In genomic region chr2:48448274-48449061, GRCh38 we compare ENCODE assay signal across 8 cellular contexts. TPM values are rescaled to one million over a fixed set of nuclear protein-coding genes. Genes with fewer than 3 reads are reported as not detected.
DNase-seq lines count a peak whose midpoint lies in the region; ATAC-seq and TF ChIP-seq lines count a peak whose summit lies in the region.

No MANE protein-coding gene starts in this region.

- in situ Hi-C loops in GM13977 (cut with MboI; ENCODE audit: low pct_unique_long_range_greater_than_20kb, low sequenced_read_pairs, unreplicated experiment): no loop called here

- peaks cover 25% of the 10 kb centered on the region for H3K4me1 ChIP-seq in endocrine pancreas (ENCODE audit: control insufficient read depth, insufficient read depth, low read length)

- H3K4me3 ChIP-seq in endocrine pancreas (ENCODE audit: control insufficient read depth, insufficient read depth, low read length): peak overlapping the region; percentile 20

- TF ChIP-seq CTCF in GM13977 (IDR thresholded peaks at IDR 0.05; ENCODE audit: extremely low read depth, insufficient read depth, missing control alignments): no peak

- no peak for TF ChIP-seq POLR2A in GM18505 (IDR thresholded peaks at IDR 0.05; ENCODE audit: borderline replicate concordance, extremely low read depth, insufficient read depth, insufficient read length)

- ATAC-seq in GM18505 (IDR thresholded peaks at IDR 0.05; ENCODE audit: unreplicated experiment) (peak; percentile 63), HG02623 (IDR thresholded peaks at IDR 0.05; ENCODE audit: unreplicated experiment) (peak; percentile 53)

- DNase-seq in NOMO-1 treated with dmso at 0.1 percent for 144 hours (lab: John Stamatoyannopoulos, UW; ENCODE audit: unreplicated experiment) (peak; percentile 60), renal cortical epithelial cell (ENCODE audit: low read depth) (peak; percentile 82), GM13977 (ENCODE audit: low spot score) (no peak), germinal center (ENCODE audit: low spot score) (no peak)
- DNase-seq in stimulated activated CD4-positive, alpha-beta T cell treated with anti-CD3 and anti-CD28 coated beads, Interleukin-2, amount 100 ng/mL, for 24 hours: no peak

- H3K9ac ChIP-seq in endocrine pancreas (ENCODE audit: control insufficient read depth, insufficient read depth, low read length): no peak overlapping the region

- H3K27me3 ChIP-seq in endocrine pancreas (ENCODE audit: control insufficient read depth, insufficient read depth, low read length): no peaks in the 10 kb centered on the region

- no peaks in the 10 kb centered on the region for H3K9me3 ChIP-seq in endocrine pancreas (ENCODE audit: control insufficient read depth, low read length)

- H3K36me3 ChIP-seq in endocrine pancreas (ENCODE audit: control insufficient read depth, insufficient read depth, low read length): no peaks in the 10 kb centered on the region

RNA-seq across cellular contexts. Expression of gene PPP1R21, which starts 7.9 kb away (rescaled TPM):
- total RNA-seq in renal cortical epithelial cell: 24.0 and 49.9 TPM in 2 replicates

Comparison
In these comparisons a context has a peak if more than half of its experiments do, and no peak if none do; other contexts are left out.
1. DNase-seq: peak in NOMO-1 treated with dmso at 0.1 percent for 144 hours (single experiment) and renal cortical epithelial cell (single experiment); none in GM13977 (single experiment), stimulated activated CD4-positive, alpha-beta T cell treated with anti-CD3 and anti-CD28 coated beads, Interleukin-2, amount 100 ng/mL, for 24 hours (0 of 2) and germinal center (single experiment).